Comparison of ENCODE assay signal across 30 cellular contexts in the genomic region with DNA sequence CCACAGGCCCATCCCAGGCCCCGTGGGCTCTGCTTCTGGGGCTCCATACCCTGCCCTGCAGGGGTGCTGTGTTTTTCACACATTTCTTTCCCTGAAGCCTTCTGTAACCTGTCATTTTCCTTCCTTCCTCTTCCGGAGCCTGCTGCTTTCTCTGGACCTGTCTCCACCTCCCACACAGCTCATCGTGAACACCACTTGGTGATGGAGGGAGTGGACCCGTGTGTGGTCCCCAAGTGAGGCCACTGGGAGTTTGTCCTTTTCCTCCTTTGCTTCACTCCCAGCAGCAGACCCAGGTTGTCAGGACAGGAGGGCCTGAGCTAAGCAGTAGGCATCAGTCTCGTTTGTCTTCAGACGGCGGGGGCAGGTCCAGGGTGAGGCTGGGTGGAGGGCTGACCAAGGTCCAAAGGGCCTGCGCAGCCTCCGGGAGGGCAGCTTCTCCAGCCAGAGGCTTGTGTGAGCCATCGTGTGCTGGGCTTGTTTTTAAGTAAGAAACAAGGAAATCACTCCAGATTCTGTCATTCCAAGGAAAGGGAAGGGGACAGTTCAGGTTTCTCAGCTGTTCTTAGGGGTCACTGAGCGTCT. TPM values are rescaled to one million over a fixed set of nuclear protein-coding genes. Genes with fewer than 3 reads are reported as not detected.
DNase-seq lines count a peak whose midpoint lies in the region; TF ChIP-seq lines count a peak whose summit lies in the region.
"Had no signal": no experiment of that assay in that cellular context is flagged by ENCODE, and none has a peak within 500 bp of the region (broad histone marks: within the 10 kb centered on the region; RNA-seq: fewer than 3 reads in every experiment).

No MANE protein-coding gene starts in this region.

- peaks cover 90% of the 10 kb centered on the region for H3K36me3 ChIP-seq in NT2/D1 (ENCODE audit: insufficient read depth, insufficient read length, low read length)
- peaks cover 73 to 77% of the 10 kb centered on the region in 2 donors for H3K36me3 ChIP-seq in ascending aorta

- no peak overlapping the region for H3K27ac ChIP-seq in ascending aorta
- H3K27ac ChIP-seq: 22Rv1, C4-2B, coronary artery, testis had no signal

- H3K4me3 Mint-ChIP-seq in activated CD4-positive, alpha-beta T cell treated with anti-CD3 and anti-CD28 coated beads, Interleukin-2, amount 10 ng/mL, durations not matched to agents 7 days and 5 days, result no peak overlapping the region
- H3K4me3 Mint-ChIP-seq in glutamatergic neuron (ENCODE audit: unreplicated experiment) (no peak overlapping the region), progenitor cell of endocrine pancreas (ENCODE audit: low read depth) (no peak overlapping the region)
- H3K4me3 Mint-ChIP-seq: activated CD4-positive, alpha-beta memory T cell treated with anti-CD3 and anti-CD28 coated beads, Interleukin-2, amount 10 ng/mL, durations not matched to agents 7 days and 5 days; GM23338 had no signal

- peak overlapping the region; percentile 42 for H3K27ac Mint-ChIP-seq in activated CD4-positive, alpha-beta T cell treated with anti-CD3 and anti-CD28 coated beads, Interleukin-2, amount 10 ng/mL, durations not matched to agents 7 days and 5 days
- H3K27ac Mint-ChIP-seq in glutamatergic neuron (ENCODE audit: unreplicated experiment) (peak overlapping the region; percentile 12), progenitor cell of endocrine pancreas (peak overlapping the region; percentile 86)
- H3K27ac Mint-ChIP-seq: activated CD4-positive, alpha-beta memory T cell treated with anti-CD3 and anti-CD28 coated beads, Interleukin-2, amount 10 ng/mL, durations not matched to agents 7 days and 5 days; GM23338 had no signal

- no peaks in the 10 kb centered on the region for H3K27me3 ChIP-seq in NT2/D1 (ENCODE audit: insufficient read depth, insufficient read length)
- H3K27me3 ChIP-seq in ascending aorta, result no peaks in the 10 kb centered on the region
- H3K27me3 ChIP-seq: testis had no signal

- peak overlapping the region; percentile 14 for H3K9ac ChIP-seq in NT2/D1 (ENCODE audit: insufficient read length, low read depth)

- H3K4me1 ChIP-seq in NT2/D1 (ENCODE audit: insufficient read depth, insufficient read length) (peaks cover 8% of the 10 kb centered on the region), ascending aorta (peaks cover 0 to under 1% of the 10 kb centered on the region in 2 donors)
- H3K4me1 ChIP-seq: testis had no signal

- H3K27me3 Mint-ChIP-seq in activated CD4-positive, alpha-beta T cell treated with anti-CD3 and anti-CD28 coated beads, Interleukin-2, amount 10 ng/mL, durations not matched to agents 7 days and 5 days, result no peaks in the 10 kb centered on the region
- H3K27me3 Mint-ChIP-seq in glutamatergic neuron (ENCODE audit: unreplicated experiment) (peaks cover 27% of the 10 kb centered on the region), progenitor cell of endocrine pancreas (no peaks in the 10 kb centered on the region)
- H3K27me3 Mint-ChIP-seq: activated CD4-positive, alpha-beta memory T cell treated with anti-CD3 and anti-CD28 coated beads, Interleukin-2, amount 10 ng/mL, durations not matched to agents 7 days and 5 days had no signal

- H3K9me3 ChIP-seq in NT2/D1 (ENCODE audit: insufficient read depth, low read length), result no peaks in the 10 kb centered on the region
- H3K9me3 ChIP-seq in ascending aorta, result no peaks in the 10 kb centered on the region
- H3K9me3 ChIP-seq: testis had no signal

- TF ChIP-seq CTCF in glutamatergic neuron (IDR thresholded peaks at IDR 0.05; ENCODE audit: partially characterized antibody, unreplicated experiment) (no peak), progenitor cell of endocrine pancreas (IDR thresholded peaks at IDR 0.05; ENCODE audit: unreplicated experiment) (no peak), ascending aorta (IDR thresholded peaks at IDR 0.05) (no peak)

- H3K36me3 Mint-ChIP-seq in activated CD4-positive, alpha-beta T cell treated with anti-CD3 and anti-CD28 coated beads, Interleukin-2, amount 10 ng/mL, durations not matched to agents 7 days and 5 days (ENCODE audit: low read depth), result peaks cover 55% of the 10 kb centered on the region
- H3K36me3 Mint-ChIP-seq in glutamatergic neuron (ENCODE audit: unreplicated experiment) (peaks cover 16% of the 10 kb centered on the region), progenitor cell of endocrine pancreas (ENCODE audit: insufficient read depth) (peaks cover 13% of the 10 kb centered on the region)

- intact Hi-C loops in ascending aorta (cut with DNase I), result no loop called here

- H3K4me1 Mint-ChIP-seq in activated CD4-positive, alpha-beta T cell treated with anti-CD3 and anti-CD28 coated beads, Interleukin-2, amount 10 ng/mL, durations not matched to agents 7 days and 5 days, result peaks cover 47% of the 10 kb centered on the region
- H3K4me1 Mint-ChIP-seq in glutamatergic neuron (ENCODE audit: low read depth, unreplicated experiment) (peaks cover 12% of the 10 kb centered on the region), progenitor cell of endocrine pancreas (ENCODE audit: low read depth) (no peaks in the 10 kb centered on the region)

- POLR2A ChIA-PET in activated CD4-positive, alpha-beta T cell treated with anti-CD3 and anti-CD28 coated beads, Interleukin-2, amount 10 ng/mL, durations not matched to agents 7 days and 5 days (lab: Charles Lee), result no interaction called here

- no peak for DNase-seq in activated CD4-positive, alpha-beta T cell treated with anti-CD3 and anti-CD28 coated beads, Interleukin-2, amount 10 ng/mL, durations not matched to agents 7 days and 5 days
- DNase-seq in activated CD4-positive, alpha-beta T cell treated with anti-CD3 and anti-CD28 coated beads for 4 hours, result no peak
- DNase-seq in NT2/D1 (ENCODE audit: low read depth, low spot score), result no peak
- DNase-seq in glutamatergic neuron, result no peak
- DNase-seq in progenitor cell of endocrine pancreas (ENCODE audit: low spot score, unreplicated experiment), result no peak
- no peak for DNase-seq in NCI-H2107 (lab: John Stamatoyannopoulos, UW)
- no peak for DNase-seq in ascending aorta (ENCODE audit: low spot score in 2 of 2)
- no peak for DNase-seq in NCI-H1048 (lab: John Stamatoyannopoulos, UW)
- DNase-seq: activated CD4-positive, alpha-beta memory T cell treated with anti-CD3 and anti-CD28 coated beads, Interleukin-2, amount 10 ng/mL, durations not matched to agents 7 days and 5 days; activated gamma-delta T cell treated with Interleukin-2 at 50 U/mL for 16 hours; activated T-cell treated with anti-CD3 and anti-CD28 coated beads for 4 hours; anterior cingulate cortex; effector memory CD4-positive, alpha-beta T cell; EL; erythroblast; head of caudate nucleus; mesenchymal stem cell; NCI-H1092 treated with DMSO at 0.1 percent for 48 hours; NCI-H187 treated with DMSO at 0.1 percent for 48 hours; NCI-H2227 treated with DMSO at 0.1 percent for 48 hours; NCI-H526 treated with DMSO at 0.1 percent for 48 hours; SIG-M5; stimulated activated CD4-positive, alpha-beta T cell treated with anti-CD3 and anti-CD28 coated beads, Interleukin-15, amount 100 ng/mL, for 24 hours; stimulated activated naive CD8-positive, alpha-beta T cell treated with anti-CD3 and anti-CD28 coated beads, Interleukin-15, Interleukin-2, amounts not matched to agents 100 U/mL and 50 U/mL, for 24 hours; testis had no signal

- no peaks in the 10 kb centered on the region for H3K9me3 Mint-ChIP-seq in activated CD4-positive, alpha-beta T cell treated with anti-CD3 and anti-CD28 coated beads, Interleukin-2, amount 10 ng/mL, durations not matched to agents 7 days and 5 days
- H3K9me3 Mint-ChIP-seq in glutamatergic neuron (ENCODE audit: unreplicated experiment), result peaks cover 41% of the 10 kb centered on the region
- no peaks in the 10 kb centered on the region for H3K9me3 Mint-ChIP-seq in progenitor cell of endocrine pancreas (ENCODE audit: low read depth)
- H3K9me3 Mint-ChIP-seq: activated CD4-positive, alpha-beta memory T cell treated with anti-CD3 and anti-CD28 coated beads, Interleukin-2, amount 10 ng/mL, durations not matched to agents 7 days and 5 days; GM23338 had no signal

- H3K4me3 ChIP-seq in NT2/D1 (ENCODE audit: insufficient read length, low read depth), result no peak overlapping the region
- no peak overlapping the region for H3K4me3 ChIP-seq in ascending aorta
- H3K4me3 ChIP-seq: coronary artery, GM23338, testis had no signal

- CTCF ChIA-PET in activated CD4-positive, alpha-beta T cell treated with anti-CD3 and anti-CD28 coated beads, Interleukin-2, amount 10 ng/mL, durations not matched to agents 7 days and 5 days (lab: Charles Lee), result interaction anchor here (0.6 to 1.0 kb wide), 3 partner anchors 243 to 392 kb away, joined by 3 read pairs; no protein-coding TSS in a partner anchor

RNA-seq across cellular contexts. Expression of a gene that starts 5.8 kb away (rescaled TPM):
- 10 to 100 TPM; 47.7 to 54.1 TPM for total RNA-seq in activated CD4-positive, alpha-beta T cell treated with anti-CD3 and anti-CD28 coated beads, Interleukin-2, amount 10 ng/mL, durations not matched to agents 7 days and 5 days
- total RNA-seq in glutamatergic neuron (ENCODE audit: unreplicated experiment) (108 TPM), progenitor cell of endocrine pancreas (61.0 and 64.3 TPM in 2 replicates), ascending aorta (128 TPM)

RNA-seq across cellular contexts. Expression of a gene that starts 34.1 kb away (rescaled TPM):
- total RNA-seq in activated CD4-positive, alpha-beta T cell treated with anti-CD3 and anti-CD28 coated beads, Interleukin-2, amount 10 ng/mL, durations not matched to agents 7 days and 5 days, result 10 to 100 TPM; 35.9 to 39.5 TPM
- total RNA-seq in glutamatergic neuron (ENCODE audit: unreplicated experiment) (24.8 TPM), progenitor cell of endocrine pancreas (32.4 and 32.8 TPM in 2 replicates), ascending aorta (39.8 TPM)

RNA-seq across cellular contexts. Expression of a gene that starts 48.4 kb away (rescaled TPM):
- total RNA-seq in activated CD4-positive, alpha-beta T cell treated with anti-CD3 and anti-CD28 coated beads, Interleukin-2, amount 10 ng/mL, durations not matched to agents 7 days and 5 days, result not detected
- total RNA-seq in glutamatergic neuron (ENCODE audit: unreplicated experiment), result not detected
- total RNA-seq in progenitor cell of endocrine pancreas, result 6.7 and 7.1 TPM in 2 replicates
- not detected for total RNA-seq in ascending aorta
- total RNA-seq: activated CD4-positive, alpha-beta memory T cell treated with anti-CD3 and anti-CD28 coated beads, Interleukin-2, amount 10 ng/mL, durations not matched to agents 7 days and 5 days; pulmonary artery endothelial cell had no signal

Comparison
In these comparisons a context has a peak if more than half of its experiments do, and no peak if none do; other contexts are left out.
1. H3K27ac Mint-ChIP-seq: peak in every context shown above with its lines; median percentile 86 in progenitor cell of endocrine pancreas; 42 in activated CD4-positive, alpha-beta T cell treated with anti-CD3 and anti-CD28 coated beads, Interleukin-2, amount 10 ng/mL, durations not matched to agents 7 days and 5 days; 12 in glutamatergic neuron.